In the genomic region with DNA sequence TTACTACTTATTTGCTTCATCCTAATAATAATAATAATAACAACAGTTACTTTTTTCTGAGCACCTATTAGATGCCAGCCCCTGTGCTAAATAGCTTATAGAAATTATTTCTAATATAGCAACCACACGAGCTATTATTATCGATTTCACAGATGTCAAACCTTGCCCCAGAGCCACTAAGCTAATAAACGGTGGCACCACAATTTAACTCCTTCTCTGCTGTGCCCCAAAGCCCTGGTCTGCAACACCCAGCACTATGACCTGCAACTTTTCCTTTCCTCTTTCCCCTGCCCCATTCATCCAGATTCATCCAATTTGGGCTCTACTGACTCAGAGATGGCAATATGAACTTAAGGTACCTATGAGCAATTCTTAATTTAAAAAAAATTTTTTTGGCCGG, we compare ENCODE assay signal across 19 cellular contexts. TPM values are rescaled to one million over a fixed set of nuclear protein-coding genes. Genes with fewer than 3 reads are reported as not detected.
DNase-seq lines count a peak whose midpoint lies in the region; ATAC-seq, FAIRE-seq and TF ChIP-seq lines count a peak whose summit lies in the region.
"Had no signal": no experiment of that assay in that cellular context is flagged by ENCODE, and none has a peak within 500 bp of the region (broad histone marks: within the 10 kb centered on the region; RNA-seq: fewer than 3 reads in every experiment).

No MANE protein-coding gene starts in this region.

- peaks cover 5 to 71% (median 49%) of the 10 kb centered on the region in 9 donors for H3K4me1 ChIP-seq in heart right ventricle
- H3K4me1 ChIP-seq in foreskin keratinocyte: peaks cover 41% of the 10 kb centered on the region
- H3K4me1 ChIP-seq in psoas muscle: peaks cover 3% of the 10 kb centered on the region
- H3K4me1 ChIP-seq in vagina: peaks cover 54% of the 10 kb centered on the region
- H3K4me1 ChIP-seq in PC-9 (replicated peaks; ENCODE audit: insufficient read depth): no peaks in the 10 kb centered on the region
- peaks cover 0 to 5% of the 10 kb centered on the region in 2 donors for H3K4me1 ChIP-seq in kidney (ENCODE audit: control insufficient read depth in 1 of 2, insufficient read depth in 1 of 2, low read depth in 1 of 2, low read length in 2 of 2)

- BruUV-seq in PC-9 (replicated peaks; lab: Mats Ljungman, UMichigan): no TSS peak

- peak overlapping the region in 8 of 10 donors; percentile 5 to 80 (median 70) for H3K27ac ChIP-seq in heart right ventricle
- H3K27ac ChIP-seq in foreskin keratinocyte: peak overlapping the region; percentile 67
- peak overlapping the region; percentile 9 for H3K27ac ChIP-seq in psoas muscle
- H3K27ac ChIP-seq in vagina: peak overlapping the region; percentile 57
- no peak overlapping the region for H3K27ac ChIP-seq in PC-9
- H3K27ac ChIP-seq in kidney (ENCODE audit: low read depth in 2 of 2, low read length in 2 of 2): no peak overlapping the region

- H3K36me3 ChIP-seq in heart right ventricle (no peaks in the 10 kb centered on the region), psoas muscle (ENCODE audit: insufficient read depth in 1 of 2, low read depth in 1 of 2) (no peaks in the 10 kb centered on the region), vagina (no peaks in the 10 kb centered on the region), PC-9 (ENCODE audit: low read depth) (no peaks in the 10 kb centered on the region), kidney (ENCODE audit: control insufficient read depth in 1 of 2, insufficient read depth in 2 of 2, low read length in 2 of 2) (no peaks in the 10 kb centered on the region)

- WGBS in heart right ventricle, 2 donors: 50 to 62% methylated on average over 4 of the region's 4 CpGs
- 30 to 53% (median 38%) methylated on average over 4 of the region's 4 CpGs for WGBS in psoas muscle, 3 donors

- DNase-seq in heart right ventricle (no peak), cardiac septum (ENCODE audit: low spot score) (no peak), foreskin keratinocyte (no peak), psoas muscle (no peak), vagina (ENCODE audit: extremely low spot score in 2 of 2) (no peak), PC-9 (no peak), SHP77 (lab: John Stamatoyannopoulos, UW) (no peak), kidney (no peak)
- DNase-seq: activated CD4-positive, alpha-beta T cell treated with anti-CD3 and anti-CD28 coated beads for 4 hours; activated naive CD4-positive, alpha-beta T cell; naive thymus-derived CD8-positive, alpha-beta T cell; NCI-H187 had no signal

- H3K4me3 ChIP-seq in heart right ventricle: no peak overlapping the region
- H3K4me3 ChIP-seq in psoas muscle: no peak overlapping the region
- H3K4me3 ChIP-seq in vagina: no peak overlapping the region
- no peak overlapping the region for H3K4me3 ChIP-seq in PC-9
- no peak overlapping the region for H3K4me3 ChIP-seq in kidney (ENCODE audit: low read length in 2 of 2)
- H3K4me3 ChIP-seq: body of pancreas, dorsolateral prefrontal cortex, SK-N-MC had no signal

- no peak for FAIRE-seq in kidney (lab: Jason Lieb, UNC)
- FAIRE-seq: GM18507 had no signal

- ATAC-seq in heart right ventricle: no peak
- no peak for ATAC-seq in foreskin keratinocyte
- no peak for ATAC-seq in psoas muscle
- ATAC-seq: HCT116; naive thymus-derived CD8-positive, alpha-beta T cell had no signal

- H3K4me2 ChIP-seq in PC-9: no peak overlapping the region

- H3K9me3 ChIP-seq in heart right ventricle (no peaks in the 10 kb centered on the region), psoas muscle (no peaks in the 10 kb centered on the region), vagina (no peaks in the 10 kb centered on the region), PC-9 (ENCODE audit: insufficient read depth, low read depth) (no peaks in the 10 kb centered on the region), kidney (ENCODE audit: control insufficient read depth in 1 of 2, low read length in 2 of 2) (no peaks in the 10 kb centered on the region)
- H3K9me3 ChIP-seq: body of pancreas had no signal

- H3K9ac ChIP-seq in kidney (ENCODE audit: low read length in 2 of 2): no peak overlapping the region

- no peaks in the 10 kb centered on the region for H3F3A ChIP-seq in PC-9 (ENCODE audit: insufficient read depth, low read depth)

- intact Hi-C loops in heart right ventricle (cut with DNase I) (loop anchor here in 3 of 10 donors (2.0 to 5.0 kb wide), 3 partner anchors 37 to 47 kb away; no protein-coding TSS in a partner anchor), cardiac septum (cut with DNase I) (loop anchor here (5.0 kb wide), 1 partner anchor 47 kb away; no protein-coding TSS in a partner anchor), psoas muscle (cut with DNase I) (no loop called here), vagina (cut with DNase I) (no loop called here), PC-9 (cut with micrococcal nuclease; ENCODE audit: unreplicated experiment) (no loop called here), kidney (cut with DNase I) (no loop called here)

- H3K9me2 ChIP-seq in PC-9 (ENCODE audit: insufficient read depth): no peaks in the 10 kb centered on the region

- CTCF ChIA-PET in PC-9 (lab: Charles Lee): interaction anchor here (0.5 kb wide), 1 partner anchor 369 kb away, joined by 5 read pairs; no protein-coding TSS in a partner anchor

- TF ChIP-seq POLR2A in vagina (IDR thresholded peaks at IDR 0.05): no peak

- POLR2A ChIA-PET in PC-9 (lab: Charles Lee; ENCODE audit: unreplicated experiment): no interaction called here

- H4K20me1 ChIP-seq in PC-9 (ENCODE audit: insufficient read depth): no peaks in the 10 kb centered on the region

- H3K27me3 ChIP-seq in heart right ventricle (no peaks in the 10 kb centered on the region), foreskin keratinocyte (no peaks in the 10 kb centered on the region), psoas muscle (ENCODE audit: insufficient read depth in 3 of 3, low read length in 2 of 3) (peaks cover 0 to 21% (median 0%) of the 10 kb centered on the region in 3 donors), vagina (no peaks in the 10 kb centered on the region), PC-9 (ENCODE audit: insufficient read depth, low read depth) (no peaks in the 10 kb centered on the region)
- H3K27me3 ChIP-seq: body of pancreas, dorsolateral prefrontal cortex had no signal

- H3K79me2 ChIP-seq in PC-9 (ENCODE audit: low read depth): no peaks in the 10 kb centered on the region

- H2AFZ ChIP-seq in PC-9: no peak overlapping the region

- TF ChIP-seq CTCF in heart right ventricle (IDR thresholded peaks at IDR 0.05): no peak
- TF ChIP-seq CTCF in foreskin keratinocyte (conservative IDR thresholded peaks at IDR 0.05): no peak
- TF ChIP-seq CTCF in psoas muscle (IDR thresholded peaks at IDR 0.05): no peak
- TF ChIP-seq CTCF in vagina (IDR thresholded peaks at IDR 0.05): no peak
- TF ChIP-seq CTCF in PC-9 (conservative IDR thresholded peaks at IDR 0.05): no peak
- no peak for TF ChIP-seq CTCF in kidney (IDR thresholded peaks at IDR 0.05; ENCODE audit: borderline replicate concordance, extremely low read depth, insufficient read depth)

RNA-seq across cellular contexts. Expression of gene RFX2, which starts 6.4 kb away (rescaled TPM):
- total RNA-seq in heart right ventricle: 10 to 100 TPM in 1 of 10 donors, 1 to 10 TPM in 9; 4.2 to 11.5 (median 5.0) TPM
- polyA plus RNA-seq in heart right ventricle: 10 to 100 TPM in 1 of 2 donors, 1 to 10 TPM in 1; 6.6 to 17.4 TPM
- 4.0 TPM for total RNA-seq in cardiac septum
- total RNA-seq in foreskin keratinocyte: 12.8 and 15.0 TPM in 2 replicates
- 10.1 and 10.4 TPM in 2 replicates for polyA plus RNA-seq in foreskin keratinocyte
- 1 to 10 TPM in 2 of 4 donors, under 1 TPM in 2; 0.71 to 2.1 (median 1.3) TPM for total RNA-seq in psoas muscle
- 1 to 10 TPM in 2 of 3 donors, under 1 TPM in 1; 0.58 to 1.5 (median 1.0) TPM for polyA plus RNA-seq in psoas muscle
- 12.0 TPM for total RNA-seq in vagina
- total RNA-seq in PC-9 (2021): 8.7 and 11.6 TPM in 2 replicates
- total RNA-seq in kidney: 12.6 TPM
- polyA plus RNA-seq in kidney (ENCODE audit: insufficient read depth, low read depth, low replicate concordance): 4.6 TPM

RNA-seq across cellular contexts. Expression of gene ACSBG2, which starts 31.6 kb away (rescaled TPM):
- total RNA-seq in heart right ventricle (not detected), cardiac septum (not detected), foreskin keratinocyte (not detected in 2 replicates), psoas muscle (not detected), vagina (not detected), PC-9 (2021) (not detected in 2 replicates), kidney (not detected)
- polyA plus RNA-seq in heart right ventricle (not detected), foreskin keratinocyte (not detected in 2 replicates), psoas muscle (not detected), kidney (ENCODE audit: insufficient read depth, low read depth, low replicate concordance) (2.1 TPM)
- total RNA-seq: body of pancreas; HT-29; naive thymus-derived CD8-positive, alpha-beta T cell; progenitor cell of endocrine pancreas had no signal

Comparison
In these comparisons a context has a peak if more than half of its experiments do, and no peak if none do; other contexts are left out.
1. H3K27ac ChIP-seq: peak in heart right ventricle (8 of 10), foreskin keratinocyte (single experiment), psoas muscle (single experiment) and vagina (single experiment); none in PC-9 (single experiment) and kidney (0 of 2).